Comparison of ENCODE assay signal across 18 cellular contexts in the genomic region with DNA sequence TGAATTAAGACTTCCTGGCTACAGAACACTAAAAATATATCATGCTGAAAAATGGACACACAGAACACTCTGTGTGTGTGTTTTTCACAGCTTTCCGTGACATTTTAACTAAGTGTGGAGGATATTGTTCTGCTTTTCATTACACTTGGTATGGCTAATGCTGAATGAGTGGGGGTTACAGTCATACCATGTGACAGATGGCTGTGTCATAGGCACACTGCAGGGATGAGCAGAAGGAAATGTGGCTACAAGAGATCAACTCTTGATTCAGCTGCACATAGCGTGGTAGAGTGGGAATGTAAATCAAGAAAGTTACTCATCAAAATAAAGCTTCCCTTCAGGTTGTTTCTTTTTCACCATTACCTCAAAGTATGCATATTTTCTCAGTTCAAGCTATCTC.
DNase-seq lines count a peak whose midpoint lies in the region; ATAC-seq, FAIRE-seq and TF ChIP-seq lines count a peak whose summit lies in the region.
"Had no signal": no experiment of that assay in that cellular context is flagged by ENCODE, and none has a peak within 500 bp of the region (broad histone marks: within the 10 kb centered on the region; RNA-seq: fewer than 3 reads in every experiment).

No MANE protein-coding gene starts in this region.

- no peak overlapping the region for H3K27ac ChIP-seq in IMR-90 (ENCODE audit: insufficient read depth, low read length)
- H3K27ac ChIP-seq in GM23338 (ENCODE audit: low read depth): no peak overlapping the region
- H3K27ac ChIP-seq in caudate nucleus (ENCODE audit: low read depth, low read length): no peak overlapping the region
- H3K27ac ChIP-seq in upper lobe of right lung: no peak overlapping the region
- H3K27ac ChIP-seq: heart left ventricle, ovary, PC-9 had no signal

- no peaks in the 10 kb centered on the region for H3K79me1 ChIP-seq in IMR-90 (ENCODE audit: low read depth in 1 of 2, low read length in 2 of 2)

- no peak overlapping the region; the same call in 1 of the 2 replicates for H4K5ac ChIP-seq in IMR-90 (ENCODE audit: low read depth, low read length)

- peak overlapping the region; percentile 81; the same call in 1 of the 2 replicates for H3K4ac ChIP-seq in IMR-90 (ENCODE audit: low read depth, low read length)

- H3F3A ChIP-seq in GM23338 (replicated peaks; ENCODE audit: low read depth): no peaks in the 10 kb centered on the region

- H2BK15ac ChIP-seq in IMR-90 (ENCODE audit: low read depth, low read length): peak overlapping the region; percentile 64; the same call in 2 of the 3 replicates

- CTCF ChIA-PET in IMR-90 (lab: Yijun Ruan, JAX): no interaction called here

- peak overlapping the region; percentile 41 to 89; a peak in 3 of 4 replicates for H4K8ac ChIP-seq in IMR-90 (ENCODE audit: low read depth in 2 of 2, low read length in 2 of 2)

- H2BK5ac ChIP-seq in IMR-90 (ENCODE audit: low read depth, low read length, poor library complexity, severe bottlenecking): peak overlapping the region; percentile 93

- H4K91ac ChIP-seq in IMR-90 (ENCODE audit: insufficient read depth, low read depth, low read length): no peak overlapping the region

- no peaks in the 10 kb centered on the region; the same call in 2 of the 3 replicates for H3K4me1 Mint-ChIP-seq in GM23338
- H3K4me1 Mint-ChIP-seq: activated CD4-positive, alpha-beta memory T cell treated with anti-CD3 and anti-CD28 coated beads, Interleukin-2, amount 10 ng/mL, durations not matched to agents 7 days and 5 days had no signal

- no peak overlapping the region for H3K23ac ChIP-seq in IMR-90 (ENCODE audit: low read depth, low read length)

- H3K14ac ChIP-seq in IMR-90 (replicated peaks; ENCODE audit: low read depth, low read length): peak overlapping the region; percentile 66; the same call in 1 of the 2 replicates

- H3K4me3 Mint-ChIP-seq in GM23338: no peak overlapping the region
- H3K4me3 Mint-ChIP-seq: activated CD4-positive, alpha-beta memory T cell treated with anti-CD3 and anti-CD28 coated beads, Interleukin-2, amount 10 ng/mL, durations not matched to agents 7 days and 5 days; activated T-cell treated with anti-CD3 and anti-CD28 coated beads, Interleukin-2, amount 50 U/mL, for 72 hours had no signal

- H2AK5ac ChIP-seq in IMR-90 (ENCODE audit: low read depth, low read length): no peak overlapping the region

- peak; percentile 23 for FAIRE-seq in bronchial epithelial cell (lab: Jason Lieb, UNC)
- FAIRE-seq: colon, TTC549 had no signal

- H3K9me2 ChIP-seq in GM23338 (ENCODE audit: insufficient read depth): no peaks in the 10 kb centered on the region

- no peaks in the 10 kb centered on the region for H3K9me1 ChIP-seq in IMR-90 (ENCODE audit: insufficient read depth, low read length)

- DNase-seq in AG20443 (ENCODE audit: low spot score) (peak; percentile 57), IMR-90 (peak; percentile 95), bronchial epithelial cell (ENCODE audit: low read depth) (peak; percentile 30), kidney tubule cell (ENCODE audit: low spot score) (peak; percentile 80), GM23338 (ENCODE audit: low spot score) (no peak), caudate nucleus (lab: John Stamatoyannopoulos, UW) (no peak), NK-92 (lab: John Stamatoyannopoulos, UW; ENCODE audit: unreplicated experiment) (no peak), upper lobe of right lung (no peak)
- DNase-seq: activated CD4-positive, alpha-beta memory T cell treated with anti-CD3 and anti-CD28 coated beads, Interleukin-2, amount 10 ng/mL, durations not matched to agents 7 days and 5 days; activated T-cell treated with anti-CD3 and anti-CD28 coated beads, Interleukin-2, amount 50 U/mL, for 72 hours; heart left ventricle; mucosa of descending colon; NCI-H187; ovary; PC-9; stimulated activated naive CD4-positive, alpha-beta T cell treated with Interleukin-2 at 50 U/mL for 16 hours had no signal

- H3K4me2 ChIP-seq in IMR-90 (ENCODE audit: low read depth, low read length) (peak overlapping the region; percentile 2; the same call in 1 of the 2 replicates), GM23338 (no peak overlapping the region)
- H3K4me2 ChIP-seq: PC-9 had no signal

- no peaks in the 10 kb centered on the region for H3K27me3 Mint-ChIP-seq in GM23338 (ENCODE audit: insufficient read depth, low read depth, poor library complexity)
- H3K27me3 Mint-ChIP-seq: activated CD4-positive, alpha-beta memory T cell treated with anti-CD3 and anti-CD28 coated beads, Interleukin-2, amount 10 ng/mL, durations not matched to agents 7 days and 5 days had no signal

- in situ Hi-C loops in IMR-90 (cut with MboI; ENCODE audit: low sequenced_read_pairs): no loop called here

- peak; percentile 99 for ATAC-seq in IMR-90 (ENCODE audit: low read depth)
- no peak for ATAC-seq in GM23338
- ATAC-seq in upper lobe of right lung: no peak
- ATAC-seq: activated T-cell treated with anti-CD3 and anti-CD28 coated beads, Interleukin-2, amount 50 U/mL, for 72 hours; heart left ventricle; mucosa of descending colon had no signal

- no peak for TF ChIP-seq CTCF in IMR-90 (conservative IDR thresholded peaks at IDR 0.05; ENCODE audit: low read depth, low read length)
- no peak for TF ChIP-seq CTCF in bronchial epithelial cell (IDR thresholded peaks at IDR 0.05; ENCODE audit: insufficient read depth, low read length, severe bottlenecking)
- no peak for TF ChIP-seq CTCF in GM23338 (conservative IDR thresholded peaks at IDR 0.05; ENCODE audit: low read depth in 2 of 2)
- no peak for TF ChIP-seq CTCF in upper lobe of right lung (IDR thresholded peaks at IDR 0.05)

- peaks cover 4% of the 10 kb centered on the region; the same call in 1 of the 2 replicates for H3K4me1 ChIP-seq in IMR-90 (ENCODE audit: control insufficient read depth, insufficient read depth, low read length)
- H3K4me1 ChIP-seq in GM23338 (ENCODE audit: insufficient read depth): no peaks in the 10 kb centered on the region; the same call in 1 of the 2 replicates
- H3K4me1 ChIP-seq in upper lobe of right lung: no peaks in the 10 kb centered on the region
- H3K4me1 ChIP-seq: heart left ventricle had no signal

- peak overlapping the region; percentile 92 for H2BK120ac ChIP-seq in IMR-90 (ENCODE audit: low read depth, low read length)

- H3K9ac ChIP-seq in IMR-90 (ENCODE audit: low read depth, low read length): no peak overlapping the region

- H3K9me3 ChIP-seq in IMR-90 (ENCODE audit: control insufficient read depth, insufficient read depth, low read length): no peaks in the 10 kb centered on the region
- H3K9me3 ChIP-seq in upper lobe of right lung: no peaks in the 10 kb centered on the region
- H3K9me3 ChIP-seq: heart left ventricle, mucosa of descending colon, ovary had no signal

- no peak overlapping the region for H2AK9ac ChIP-seq in IMR-90 (replicated peaks; ENCODE audit: low read depth, low read length, poor library complexity)

- H3K36me3 ChIP-seq in IMR-90 (ENCODE audit: control insufficient read depth, insufficient read depth, low read length): no peaks in the 10 kb centered on the region
- H3K36me3 ChIP-seq in bronchial epithelial cell (ENCODE audit: control insufficient read depth, insufficient read depth, low read length): no peaks in the 10 kb centered on the region
- no peaks in the 10 kb centered on the region for H3K36me3 ChIP-seq in GM23338 (ENCODE audit: insufficient read depth)
- H3K36me3 ChIP-seq in upper lobe of right lung: no peaks in the 10 kb centered on the region
- H3K36me3 ChIP-seq: heart left ventricle, ovary had no signal

- BruUV-seq in IMR-90 (replicated peaks; lab: Mats Ljungman, UMichigan): no TSS peak

- no peaks in the 10 kb centered on the region for H4K20me1 ChIP-seq in IMR-90 (ENCODE audit: insufficient read depth, low read length)
- no peaks in the 10 kb centered on the region for H4K20me1 ChIP-seq in GM23338 (replicated peaks; ENCODE audit: insufficient read depth)

- H2AFZ ChIP-seq in IMR-90 (replicated peaks; ENCODE audit: low read length, poor library complexity): peak overlapping the region; percentile 77
- no peak overlapping the region for H2AFZ ChIP-seq in GM23338
- H2AFZ ChIP-seq: PC-9 had no signal

- H3K56ac ChIP-seq in IMR-90 (ENCODE audit: extremely low read depth, insufficient read depth, low read length): peak overlapping the region; percentile 34; the same call in 1 of the 2 replicates

- no peak for TF ChIP-seq POLR2A in IMR-90 (IDR thresholded peaks at IDR 0.05; ENCODE audit: low read depth, low read length)

- H3K79me2 ChIP-seq in GM23338 (replicated peaks; ENCODE audit: insufficient read depth): no peaks in the 10 kb centered on the region

- H3K36me3 Mint-ChIP-seq in GM23338 (ENCODE audit: low read depth): no peaks in the 10 kb centered on the region

- H3K18ac ChIP-seq in IMR-90 (ENCODE audit: low read depth, low read length): peak overlapping the region; percentile 72; the same call in 1 of the 2 replicates

- H3K27ac Mint-ChIP-seq in GM23338: no peak overlapping the region
- H3K27ac Mint-ChIP-seq: activated CD4-positive, alpha-beta memory T cell treated with anti-CD3 and anti-CD28 coated beads, Interleukin-2, amount 10 ng/mL, durations not matched to agents 7 days and 5 days; activated T-cell treated with anti-CD3 and anti-CD28 coated beads, Interleukin-2, amount 50 U/mL, for 72 hours had no signal

- H3K4me3 ChIP-seq in IMR-90 (ENCODE audit: insufficient read depth, low read depth, low read length) (no peak overlapping the region), bronchial epithelial cell (ENCODE audit: low read depth, low read length) (no peak overlapping the region), GM23338 (no peak overlapping the region), upper lobe of right lung (no peak overlapping the region)
- H3K4me3 ChIP-seq: heart left ventricle, mucosa of descending colon, ovary, PC-9 had no signal

- dilution Hi-C loops in IMR-90 (cut with HindIII; ENCODE audit: low sequenced_read_pairs, unreplicated experiment): no loop called here

- no peaks in the 10 kb centered on the region for H3K9me3 Mint-ChIP-seq in GM23338
- H3K9me3 Mint-ChIP-seq: activated CD4-positive, alpha-beta memory T cell treated with anti-CD3 and anti-CD28 coated beads, Interleukin-2, amount 10 ng/mL, durations not matched to agents 7 days and 5 days had no signal

- no peak for TF ChIP-seq RAD21 in IMR-90 (IDR thresholded peaks at IDR 0.05; ENCODE audit: low read length)

- intact Hi-C loops in IMR-90 (cut with micrococcal nuclease) (no loop called here), upper lobe of right lung (cut with DNase I) (no loop called here)

- H2BK20ac ChIP-seq in IMR-90 (ENCODE audit: low read depth, low read length): peak overlapping the region; percentile 88

- WGBS in IMR-90 (ENCODE audit: extremely low coverage in 2 of 2, insufficient read length in 1 of 2), 2 experiments: no CpG with 5 or more reads among the region's 2 CpGs

- POLR2A ChIA-PET in IMR-90 (lab: Charles Lee; ENCODE audit: unreplicated experiment): no interaction called here

- H3K27me3 ChIP-seq in IMR-90 (ENCODE audit: control insufficient read depth, insufficient read depth, low read length): no peaks in the 10 kb centered on the region
- H3K27me3 ChIP-seq in bronchial epithelial cell (ENCODE audit: control insufficient read depth, insufficient read depth, low read length): no peaks in the 10 kb centered on the region
- H3K27me3 ChIP-seq in GM23338 (ENCODE audit: insufficient read depth): no peaks in the 10 kb centered on the region
- H3K27me3 ChIP-seq in upper lobe of right lung: no peaks in the 10 kb centered on the region
- H3K27me3 ChIP-seq: heart left ventricle, ovary had no signal

TF ChIP-seq in GM23338, 12 proteins besides CTCF, POLR2A, EP300 and RAD21 (continues in another document):
- no peak for TF ChIP-seq STAT1 (IDR thresholded peaks at IDR 0.05; ENCODE audit: unreplicated experiment)

Comparison
In these comparisons a context has a peak if more than half of its experiments do, and no peak if none do; other contexts are left out.
1. DNase-seq: peak in AG20443 (single experiment), IMR-90 (single experiment), bronchial epithelial cell (single experiment) and kidney tubule cell (single experiment); none in GM23338 (single experiment), caudate nucleus (0 of 61), NK-92 (single experiment) and upper lobe of right lung (single experiment).